Comparison of ENCODE assay signal across 15 cellular contexts in the genomic region with DNA sequence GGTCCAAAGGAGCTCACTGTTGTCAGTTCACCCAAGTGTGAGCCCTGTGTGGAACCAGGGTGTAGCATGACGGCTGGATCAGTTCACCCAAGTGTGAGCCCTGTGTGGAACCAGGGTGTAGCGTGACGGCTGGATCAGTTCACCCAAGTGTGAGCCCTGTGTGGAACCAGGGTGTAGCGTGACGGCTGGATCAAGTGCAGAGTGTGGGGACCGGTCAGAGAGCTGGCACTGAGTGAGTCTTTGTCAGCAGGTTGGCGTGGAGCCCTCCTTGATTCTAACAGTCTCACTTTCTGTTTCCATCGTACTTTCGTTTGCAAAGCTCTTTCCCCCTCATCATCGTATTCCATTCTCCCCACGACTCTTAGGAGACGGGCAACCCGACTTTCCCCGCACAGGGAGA. TPM values are rescaled to one million over a fixed set of nuclear protein-coding genes. Genes with fewer than 3 reads are reported as not detected.
DNase-seq lines count a peak whose midpoint lies in the region; ATAC-seq and TF ChIP-seq lines count a peak whose summit lies in the region.
"Had no signal": no experiment of that assay in that cellular context is flagged by ENCODE, and none has a peak within 500 bp of the region (broad histone marks: within the 10 kb centered on the region; RNA-seq: fewer than 3 reads in every experiment).

No MANE protein-coding gene starts in this region.

- H3K4me1 Mint-ChIP-seq in stimulated activated memory B cell treated with anti-CD40 and anti-IgM and Interleukin-4, amounts not matched to agents 10 μg/mL and 1 μg/mL and 100 μg/mL, for 72 hours = peaks cover 7% of the 10 kb centered on the region
- H3K4me1 Mint-ChIP-seq in activated CD8-positive, alpha-beta T cell treated with anti-CD3 and anti-CD28 coated beads for 36 hours (ENCODE audit: low read depth) = no peaks in the 10 kb centered on the region
- H3K4me1 Mint-ChIP-seq: activated naive CD8-positive, alpha-beta T cell treated with anti-CD3 and anti-CD28 coated beads, Interleukin-2, amount 50 U/mL, for 24 hours; CD14-positive monocyte had no signal

- H3K27me3 Mint-ChIP-seq in stimulated activated memory B cell treated with anti-CD40 and anti-IgM and Interleukin-4, amounts not matched to agents 10 μg/mL and 1 μg/mL and 100 μg/mL, for 72 hours = peaks cover 31% of the 10 kb centered on the region
- H3K27me3 Mint-ChIP-seq in activated CD8-positive, alpha-beta T cell treated with anti-CD3 and anti-CD28 coated beads for 36 hours = peaks cover 5% of the 10 kb centered on the region

- H3K36me3 Mint-ChIP-seq in stimulated activated memory B cell treated with anti-CD40 and anti-IgM and Interleukin-4, amounts not matched to agents 10 μg/mL and 1 μg/mL and 100 μg/mL, for 72 hours = peaks cover 14% of the 10 kb centered on the region
- H3K36me3 Mint-ChIP-seq in activated CD8-positive, alpha-beta T cell treated with anti-CD3 and anti-CD28 coated beads for 36 hours (ENCODE audit: low read depth) = peaks cover 10% of the 10 kb centered on the region
- H3K36me3 Mint-ChIP-seq: CD14-positive monocyte had no signal

- TF ChIP-seq CTCF in Peyer's patch (IDR thresholded peaks at IDR 0.05) (no peak), prostate gland (IDR thresholded peaks at IDR 0.05) (no peak), GM13977 (IDR thresholded peaks at IDR 0.05; ENCODE audit: extremely low read depth, insufficient read depth, missing control alignments) (no peak)
- no peak for TF ChIP-seq CTCF in activated CD8-positive, alpha-beta T cell treated with anti-CD3 and anti-CD28 coated beads for 36 hours (IDR thresholded peaks at IDR 0.05)

- H3K9me3 Mint-ChIP-seq in stimulated activated memory B cell treated with anti-CD40 and anti-IgM and Interleukin-4, amounts not matched to agents 10 μg/mL and 1 μg/mL and 100 μg/mL, for 72 hours = peaks cover 13% of the 10 kb centered on the region
- H3K9me3 Mint-ChIP-seq in activated CD8-positive, alpha-beta T cell treated with anti-CD3 and anti-CD28 coated beads for 36 hours = peaks cover 17% of the 10 kb centered on the region

- peaks cover 0 to 11% (median 0%) of the 10 kb centered on the region in 4 donors for H3K4me1 ChIP-seq in Peyer's patch
- no peaks in the 10 kb centered on the region for H3K4me1 ChIP-seq in prostate gland (replicated peaks)

- CTCF ChIA-PET in activated CD8-positive, alpha-beta T cell treated with anti-CD3 and anti-CD28 coated beads for 36 hours (lab: Charles Lee) = interaction anchor here (0.6 kb wide), 1 partner anchor 421 kb away, joined by 3 read pairs; no protein-coding TSS in a partner anchor

- H3K4me3 ChIP-seq in Peyer's patch (peak overlapping the region in 2 of 4 donors; percentile 31 to 35), prostate gland (no peak overlapping the region)
- H3K4me3 ChIP-seq: smooth muscle cell had no signal

- peaks cover 0 to 8% (median 0%) of the 10 kb centered on the region in 4 donors for H3K9me3 ChIP-seq in Peyer's patch
- H3K9me3 ChIP-seq in prostate gland = no peaks in the 10 kb centered on the region
- H3K9me3 ChIP-seq: vagina had no signal

- DNase-seq in Ammon's horn (ENCODE audit: low spot score) = peak; percentile 68
- peak in 2 of 3 donors; percentile 60 to 62 for DNase-seq in Peyer's patch
- DNase-seq in Right ventricle myocardium superior = peak; percentile 73
- DNase-seq in prostate gland (ENCODE audit: low spot score) = peak; percentile 27
- no peak for DNase-seq in GF-D8 (lab: John Stamatoyannopoulos, UW)
- no peak for DNase-seq in GM13977 (ENCODE audit: low spot score)
- DNase-seq in activated CD8-positive, alpha-beta T cell treated with anti-CD3 and anti-CD28 coated beads for 36 hours = no peak
- DNase-seq: activated naive CD8-positive, alpha-beta T cell treated with anti-CD3 and anti-CD28 coated beads, Interleukin-2, amount 50 U/mL, for 24 hours; effector CD8-positive, alpha-beta T cell; GDM1; NCI-H345 had no signal

- in situ Hi-C loops in GM13977 (cut with MboI; ENCODE audit: low pct_unique_long_range_greater_than_20kb, low sequenced_read_pairs, unreplicated experiment) = no loop called here

- peak; percentile 58 for ATAC-seq in Right ventricle myocardium superior (ENCODE audit: poor library complexity)
- ATAC-seq in stimulated activated memory B cell treated with anti-CD40 and anti-IgM and Interleukin-4, amounts not matched to agents 10 μg/mL and 1 μg/mL and 100 μg/mL, for 72 hours = no peak
- no peak for ATAC-seq in activated CD8-positive, alpha-beta T cell treated with anti-CD3 and anti-CD28 coated beads for 36 hours
- ATAC-seq: activated naive CD8-positive, alpha-beta T cell treated with anti-CD3 and anti-CD28 coated beads, Interleukin-2, amount 50 U/mL, for 24 hours had no signal

- H3K27ac ChIP-seq in Peyer's patch = no peak overlapping the region
- no peak overlapping the region for H3K27ac ChIP-seq in prostate gland
- H3K27ac ChIP-seq: vagina had no signal

- H3K36me3 ChIP-seq in Peyer's patch (no peaks in the 10 kb centered on the region), prostate gland (no peaks in the 10 kb centered on the region)
- H3K36me3 ChIP-seq: vagina had no signal

- no peak overlapping the region for H3K27ac Mint-ChIP-seq in stimulated activated memory B cell treated with anti-CD40 and anti-IgM and Interleukin-4, amounts not matched to agents 10 μg/mL and 1 μg/mL and 100 μg/mL, for 72 hours
- no peak overlapping the region for H3K27ac Mint-ChIP-seq in activated CD8-positive, alpha-beta T cell treated with anti-CD3 and anti-CD28 coated beads for 36 hours
- H3K27ac Mint-ChIP-seq: activated naive CD8-positive, alpha-beta T cell treated with anti-CD3 and anti-CD28 coated beads, Interleukin-2, amount 50 U/mL, for 24 hours; CD14-positive monocyte had no signal

- intact Hi-C loops in Right ventricle myocardium superior (cut with DNase I) = no loop called here
- intact Hi-C loops in prostate gland (cut with DNase I) = no loop called here
- intact Hi-C loops in activated CD8-positive, alpha-beta T cell treated with anti-CD3 and anti-CD28 coated beads for 36 hours (cut with micrococcal nuclease) = no loop called here

- 70% methylated on average over 14 of the region's 14 CpGs for WGBS in prostate gland

- H3K27me3 ChIP-seq in Peyer's patch (no peaks in the 10 kb centered on the region), prostate gland (replicated peaks; ENCODE audit: insufficient read depth) (no peaks in the 10 kb centered on the region)
- H3K27me3 ChIP-seq: vagina had no signal

- POLR2A ChIA-PET in activated CD8-positive, alpha-beta T cell treated with anti-CD3 and anti-CD28 coated beads for 36 hours (lab: Charles Lee) = no interaction called here

- TF ChIP-seq POLR2A in Peyer's patch (IDR thresholded peaks at IDR 0.05) = no peak
- TF ChIP-seq POLR2A in prostate gland (IDR thresholded peaks at IDR 0.05) = no peak

- H3K4me3 Mint-ChIP-seq in stimulated activated memory B cell treated with anti-CD40 and anti-IgM and Interleukin-4, amounts not matched to agents 10 μg/mL and 1 μg/mL and 100 μg/mL, for 72 hours = no peak overlapping the region
- no peak overlapping the region for H3K4me3 Mint-ChIP-seq in activated CD8-positive, alpha-beta T cell treated with anti-CD3 and anti-CD28 coated beads for 36 hours
- H3K4me3 Mint-ChIP-seq: activated naive CD8-positive, alpha-beta T cell treated with anti-CD3 and anti-CD28 coated beads, Interleukin-2, amount 50 U/mL, for 24 hours; CD14-positive monocyte had no signal

RNA-seq across cellular contexts. Expression of a gene that starts 57.9 kb away (rescaled TPM):
- total RNA-seq in Peyer's patch (100 to 1,000 TPM; 136 to 221 (median 172) TPM), Right ventricle myocardium superior (40.7 TPM), prostate gland (10 to 100 TPM; 59.0 to 98.2 TPM)
- total RNA-seq in activated CD8-positive, alpha-beta T cell treated with anti-CD3 and anti-CD28 coated beads for 36 hours = 10 to 100 TPM; 57.6 to 62.2 TPM

Comparison
In these comparisons a context has a peak if more than half of its experiments do, and no peak if none do; other contexts are left out.
1. DNase-seq: peak in Ammon's horn (single experiment), Peyer's patch (2 of 3), Right ventricle myocardium superior (single experiment) and prostate gland (single experiment); none in GF-D8 (single experiment), GM13977 (single experiment) and activated CD8-positive, alpha-beta T cell treated with anti-CD3 and anti-CD28 coated beads for 36 hours (single experiment).